Comparison of ENCODE assay signal across 17 cellular contexts in the genomic region with DNA sequence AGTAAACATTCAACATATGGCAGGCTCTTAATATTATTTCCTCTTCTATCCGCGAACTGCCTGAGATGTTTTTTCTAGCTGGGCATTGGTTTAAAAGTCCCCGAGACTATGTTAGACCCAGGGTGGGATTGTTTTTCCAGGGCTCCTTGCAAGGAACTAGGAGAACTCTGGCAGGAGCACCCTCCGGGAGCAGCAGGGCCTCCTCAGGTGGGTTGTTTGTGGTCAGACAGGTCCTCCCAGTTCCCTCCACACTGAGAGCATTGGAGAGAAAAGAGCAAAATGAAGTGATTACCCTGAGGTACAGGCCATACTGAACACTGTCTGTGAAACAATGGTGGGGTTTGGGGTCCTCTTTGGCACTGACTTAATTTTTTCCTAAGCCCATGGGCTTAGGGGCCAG.
DNase-seq lines count a peak whose midpoint lies in the region; TF ChIP-seq lines count a peak whose summit lies in the region.
"Had no signal": no experiment of that assay in that cellular context is flagged by ENCODE, and none has a peak within 500 bp of the region (broad histone marks: within the 10 kb centered on the region; RNA-seq: fewer than 3 reads in every experiment).

No MANE protein-coding gene starts in this region.

- H3K9me3 ChIP-seq in PC-9 (ENCODE audit: insufficient read depth, low read depth) (peaks cover 5% of the 10 kb centered on the region; the same call in 1 of the 2 replicates), esophagus muscularis mucosa (no peaks in the 10 kb centered on the region)
- H3K9me3 ChIP-seq: BLaER1, Caco-2 had no signal

- no peak for TF ChIP-seq CTCF in PC-9 (conservative IDR thresholded peaks at IDR 0.05)
- no peak for TF ChIP-seq CTCF in esophagus muscularis mucosa (IDR thresholded peaks at IDR 0.05)

- no peaks in the 10 kb centered on the region for H4K20me1 ChIP-seq in PC-9 (ENCODE audit: insufficient read depth)
- H4K20me1 ChIP-seq: BLaER1 had no signal

- peak overlapping the region; percentile 40 for H3K4me2 ChIP-seq in PC-9
- H3K4me2 ChIP-seq: BLaER1, GM23338 had no signal

- peak; percentile 44 for DNase-seq in ELF-1 (ENCODE audit: low read depth, low spot score)
- DNase-seq in PC-9: no peak
- DNase-seq in islet precursor cell: peak; percentile 55
- DNase-seq in esophagus muscularis mucosa (ENCODE audit: extremely low spot score): no peak
- no peak for DNase-seq in erythroblast (lab: John Stamatoyannopoulos, UW)
- DNase-seq in NK-92 (lab: John Stamatoyannopoulos, UW; ENCODE audit: unreplicated experiment): no peak
- DNase-seq: CD4-positive, CD25-positive, alpha-beta regulatory T cell; DMS153; DND-41; GDM1; H9 had no signal

- H3K36me3 ChIP-seq in PC-9 (ENCODE audit: low read depth) (no peaks in the 10 kb centered on the region), esophagus muscularis mucosa (no peaks in the 10 kb centered on the region)
- H3K36me3 ChIP-seq: BLaER1 had no signal

- 79% methylated on average over 4 of the region's 4 CpGs for WGBS in esophagus muscularis mucosa

- H3K4me1 ChIP-seq in PC-9 (replicated peaks; ENCODE audit: insufficient read depth) (peaks cover 40% of the 10 kb centered on the region), esophagus muscularis mucosa (no peaks in the 10 kb centered on the region)
- H3K4me1 ChIP-seq: BLaER1, Caco-2 had no signal

- H3K27ac ChIP-seq in PC-9 (peak overlapping the region; percentile 42; the same call in 1 of the 2 replicates), esophagus muscularis mucosa (replicated peaks in 1 of 4) (no peak overlapping the region)
- H3K27ac ChIP-seq: 22Rv1, BLaER1, C4-2B had no signal

- POLR2A ChIA-PET in PC-9 (lab: Charles Lee; ENCODE audit: unreplicated experiment): no interaction called here

- BruUV-seq in PC-9 (replicated peaks; lab: Mats Ljungman, UMichigan): no TSS peak

- TF ChIP-seq POLR2A in esophagus muscularis mucosa (IDR thresholded peaks at IDR 0.05; ENCODE audit: low read depth) (no peak), erythroblast (IDR thresholded peaks at IDR 0.05; ENCODE audit: low read length) (no peak)

- no peaks in the 10 kb centered on the region for H3K9me2 ChIP-seq in PC-9 (ENCODE audit: insufficient read depth)

- H3F3A ChIP-seq in PC-9 (ENCODE audit: insufficient read depth, low read depth): peaks cover 12% of the 10 kb centered on the region; the same call in 1 of the 2 replicates

- H3K79me2 ChIP-seq in PC-9 (ENCODE audit: low read depth): no peaks in the 10 kb centered on the region

- H3K4me3 ChIP-seq in PC-9: no peak overlapping the region
- no peak overlapping the region for H3K4me3 ChIP-seq in esophagus muscularis mucosa
- H3K4me3 ChIP-seq: BLaER1, GM12878, GM23338 had no signal

- H3K27me3 ChIP-seq in PC-9 (ENCODE audit: insufficient read depth, low read depth) (no peaks in the 10 kb centered on the region), esophagus muscularis mucosa (no peaks in the 10 kb centered on the region)
- H3K27me3 ChIP-seq: BLaER1 had no signal

- intact Hi-C loops in PC-9 (cut with micrococcal nuclease; ENCODE audit: unreplicated experiment): loop anchor here (2.0 to 10.0 kb wide), 4 partner anchors 117 to 1237 kb away; partner anchors contain the start of gene LGALSL
- intact Hi-C loops in esophagus muscularis mucosa (cut with DNase I): loop anchor here (10.0 kb wide), 2 partner anchors 227 to 537 kb away; no protein-coding TSS in a partner anchor

- CTCF ChIA-PET in PC-9 (lab: Charles Lee): no interaction called here

- TF ChIP-seq EP300 in esophagus muscularis mucosa (IDR thresholded peaks at IDR 0.05): no peak

- H2AFZ ChIP-seq in PC-9: no peak overlapping the region
- H2AFZ ChIP-seq: GM23338 had no signal

Comparison
In these comparisons a context has a peak if more than half of its experiments do, and no peak if none do; other contexts are left out.
1. DNase-seq: peak in ELF-1 (single experiment) and islet precursor cell (single experiment); none in PC-9 (0 of 2), esophagus muscularis mucosa (single experiment), erythroblast (0 of 2) and NK-92 (single experiment).